Comparison of ENCODE assay signal across 23 cellular contexts in the genomic region with DNA sequence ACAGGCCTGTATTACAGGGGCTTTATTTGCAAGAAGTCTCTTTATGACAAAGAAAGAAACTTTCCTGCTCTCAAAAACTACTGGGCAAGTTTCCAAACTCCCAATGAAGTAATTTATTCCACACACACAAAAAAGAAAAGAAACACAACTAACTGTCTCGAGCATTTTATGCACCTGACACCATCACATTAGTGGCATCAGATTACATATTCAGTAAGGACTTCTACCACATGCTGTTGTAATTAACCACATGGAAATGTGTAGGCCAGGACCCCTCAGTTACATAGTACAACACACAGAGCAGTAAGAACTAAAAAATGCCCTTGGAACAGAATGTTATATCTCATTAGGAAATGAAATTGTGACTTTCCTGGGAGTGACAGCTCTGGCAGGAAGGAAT.
DNase-seq lines count a peak whose midpoint lies in the region; ATAC-seq and TF ChIP-seq lines count a peak whose summit lies in the region.
"Had no signal": no experiment of that assay in that cellular context is flagged by ENCODE, and none has a peak within 500 bp of the region (broad histone marks: within the 10 kb centered on the region; RNA-seq: fewer than 3 reads in every experiment).

No MANE protein-coding gene starts in this region.

- ATAC-seq in GM18867 (IDR thresholded peaks at IDR 0.05; ENCODE audit: unreplicated experiment): no peak
- ATAC-seq: activated T-helper 17 cell treated with anti-CD3 and anti-CD28 coated beads, Interleukin-2, amount 50 U/mL, for 72 hours; effector memory CD8-positive, alpha-beta T cell; right cardiac atrium; stimulated activated naive CD8-positive, alpha-beta T cell treated with anti-CD3 and anti-CD28 coated beads, Interleukin-15, amount 100 ng/mL, for 72 hours had no signal

- H3K9me3 ChIP-seq in HEK293 (ENCODE audit: control insufficient read depth, insufficient read depth, low read depth, low read length): no peaks in the 10 kb centered on the region
- H3K9me3 ChIP-seq: breast epithelium, colonic mucosa, esophagus squamous epithelium, tibial nerve had no signal

- no peak overlapping the region for H3K27ac ChIP-seq in HEK293 (ENCODE audit: extremely low read depth, low read depth, low read length)
- H3K27ac ChIP-seq: breast epithelium, colonic mucosa, esophagus squamous epithelium, KMS-11, tibial nerve had no signal

- H3K4me1 ChIP-seq in HEK293 (ENCODE audit: control insufficient read depth, insufficient read depth, low read length): peaks cover 4% of the 10 kb centered on the region; the same call in 1 of the 2 replicates
- H3K4me1 ChIP-seq: breast epithelium, colonic mucosa, esophagus squamous epithelium had no signal

- no peaks in the 10 kb centered on the region for H3K36me3 ChIP-seq in HEK293 (ENCODE audit: control insufficient read depth in 2 of 2, insufficient read depth in 1 of 2, low read length in 2 of 2)
- H3K36me3 ChIP-seq: breast epithelium, colonic mucosa, esophagus squamous epithelium, tibial nerve had no signal

- H3K4me3 Mint-ChIP-seq in mesothelial cell of epicardium: no peak overlapping the region
- H3K4me3 Mint-ChIP-seq: activated naive CD8-positive, alpha-beta T cell treated with anti-CD3 and anti-CD28 coated beads for 36 hours; activated T-helper 17 cell treated with anti-CD3 and anti-CD28 coated beads, Interleukin-2, amount 50 U/mL, for 72 hours; CD4-positive, alpha-beta memory T cell; effector memory CD8-positive, alpha-beta T cell; HFFc6; stimulated activated naive CD8-positive, alpha-beta T cell treated with anti-CD3 and anti-CD28 coated beads, Interleukin-15, amount 100 ng/mL, for 72 hours had no signal

- DNase-seq in NCI-H1436 treated with DMSO at 0.1 percent for 48 hours (lab: John Stamatoyannopoulos, UW) (peak; percentile 56), NCI-H748 treated with DMSO at 0.1 percent for 48 hours (lab: John Stamatoyannopoulos, UW) (peak; percentile 50), mesothelial cell of epicardium (ENCODE audit: low spot score in 2 of 2, unreplicated experiment in 2 of 2) (no peak), activated T-cell treated with anti-CD3 and anti-CD28 coated beads for 4 hours (no peak)
- no peak for DNase-seq in activated CD8-positive, alpha-beta memory T cell treated with anti-CD3 and anti-CD28 coated beads, Interleukin-2, amount 50 U/mL, for 4 hours
- DNase-seq: activated CD4-positive, alpha-beta T cell treated with anti-CD3 and anti-CD28 coated beads for 48 hours; activated naive CD8-positive, alpha-beta T cell treated with anti-CD3 and anti-CD28 coated beads for 36 hours; CD4-positive, alpha-beta memory T cell; colonic mucosa; effector memory CD8-positive, alpha-beta T cell; esophagus squamous epithelium; GF-D8; HFFc6; mammary epithelial cell; right cardiac atrium; stimulated activated naive CD8-positive, alpha-beta T cell treated with anti-CD3 and anti-CD28 coated beads, Interleukin-15, amount 100 ng/mL, for 72 hours; T-helper 2 cell had no signal

- no peaks in the 10 kb centered on the region for H3K27me3 Mint-ChIP-seq in mesothelial cell of epicardium (ENCODE audit: low read depth)
- H3K27me3 Mint-ChIP-seq: activated naive CD8-positive, alpha-beta T cell treated with anti-CD3 and anti-CD28 coated beads for 36 hours; activated T-helper 17 cell treated with anti-CD3 and anti-CD28 coated beads, Interleukin-2, amount 50 U/mL, for 72 hours; CD4-positive, alpha-beta memory T cell; effector memory CD8-positive, alpha-beta T cell; stimulated activated naive CD8-positive, alpha-beta T cell treated with anti-CD3 and anti-CD28 coated beads, Interleukin-15, amount 100 ng/mL, for 72 hours had no signal

- H3K4me3 ChIP-seq in HEK293 (ENCODE audit: low read depth, low read length): no peak overlapping the region
- H3K4me3 ChIP-seq: breast epithelium, colonic mucosa, esophagus squamous epithelium, tibial nerve had no signal

- POLR2A ChIA-PET in HEK293 (lab: Yijun Ruan, JAX): no interaction called here

- no peaks in the 10 kb centered on the region for H3K9me3 Mint-ChIP-seq in mesothelial cell of epicardium
- H3K9me3 Mint-ChIP-seq: HFFc6 had no signal

- peaks cover 10% of the 10 kb centered on the region for H3K4me1 Mint-ChIP-seq in mesothelial cell of epicardium
- H3K4me1 Mint-ChIP-seq: activated naive CD8-positive, alpha-beta T cell treated with anti-CD3 and anti-CD28 coated beads for 36 hours; activated T-helper 17 cell treated with anti-CD3 and anti-CD28 coated beads, Interleukin-2, amount 50 U/mL, for 72 hours; CD4-positive, alpha-beta memory T cell; stimulated activated naive CD8-positive, alpha-beta T cell treated with anti-CD3 and anti-CD28 coated beads, Interleukin-15, amount 100 ng/mL, for 72 hours had no signal

- no peaks in the 10 kb centered on the region for H3K36me3 Mint-ChIP-seq in mesothelial cell of epicardium
- H3K36me3 Mint-ChIP-seq: activated naive CD8-positive, alpha-beta T cell treated with anti-CD3 and anti-CD28 coated beads for 36 hours; CD4-positive, alpha-beta memory T cell had no signal

- CTCF ChIA-PET in HEK293 (lab: Yijun Ruan, JAX): no interaction called here

- peak overlapping the region; percentile 84 for H3K27ac Mint-ChIP-seq in mesothelial cell of epicardium
- H3K27ac Mint-ChIP-seq: activated naive CD8-positive, alpha-beta T cell treated with anti-CD3 and anti-CD28 coated beads for 36 hours; activated T-helper 17 cell treated with anti-CD3 and anti-CD28 coated beads, Interleukin-2, amount 50 U/mL, for 72 hours; CD4-positive, alpha-beta memory T cell; effector memory CD8-positive, alpha-beta T cell; HFFc6; stimulated activated naive CD8-positive, alpha-beta T cell treated with anti-CD3 and anti-CD28 coated beads, Interleukin-15, amount 100 ng/mL, for 72 hours had no signal

- TF ChIP-seq CTCF in HEK293 (tag by site-specific recombination; IDR thresholded peaks at IDR 0.05) (no peak), mesothelial cell of epicardium (IDR thresholded peaks at IDR 0.05; ENCODE audit: unreplicated experiment) (no peak)

TF ChIP-seq in HEK293, 187 proteins besides CTCF, POLR2A, EP300 and RAD21 (continues in another document):
- TF ChIP-seq ZNF335 (tag by site-specific recombination; conservative IDR thresholded peaks at IDR 0.05) (peak; percentile 33; the same call in 1 of the 2 replicates), ZNF48 (tag by site-specific recombination; IDR thresholded peaks at IDR 0.05) (no peak), OVOL3 (tag by site-specific recombination; IDR thresholded peaks at IDR 0.05) (0 out of 2 replicates have a peak, but pooled peaks have one; percentile 29), ZNF600 (tag by site-specific recombination; IDR thresholded peaks at IDR 0.05) (no peak), GLIS1 (tag by site-specific recombination; IDR thresholded peaks at IDR 0.05) (peak; percentile 44), ZNF184 (tag by site-specific recombination; IDR thresholded peaks at IDR 0.05) (no peak)
- TF ChIP-seq, protein P1, sequence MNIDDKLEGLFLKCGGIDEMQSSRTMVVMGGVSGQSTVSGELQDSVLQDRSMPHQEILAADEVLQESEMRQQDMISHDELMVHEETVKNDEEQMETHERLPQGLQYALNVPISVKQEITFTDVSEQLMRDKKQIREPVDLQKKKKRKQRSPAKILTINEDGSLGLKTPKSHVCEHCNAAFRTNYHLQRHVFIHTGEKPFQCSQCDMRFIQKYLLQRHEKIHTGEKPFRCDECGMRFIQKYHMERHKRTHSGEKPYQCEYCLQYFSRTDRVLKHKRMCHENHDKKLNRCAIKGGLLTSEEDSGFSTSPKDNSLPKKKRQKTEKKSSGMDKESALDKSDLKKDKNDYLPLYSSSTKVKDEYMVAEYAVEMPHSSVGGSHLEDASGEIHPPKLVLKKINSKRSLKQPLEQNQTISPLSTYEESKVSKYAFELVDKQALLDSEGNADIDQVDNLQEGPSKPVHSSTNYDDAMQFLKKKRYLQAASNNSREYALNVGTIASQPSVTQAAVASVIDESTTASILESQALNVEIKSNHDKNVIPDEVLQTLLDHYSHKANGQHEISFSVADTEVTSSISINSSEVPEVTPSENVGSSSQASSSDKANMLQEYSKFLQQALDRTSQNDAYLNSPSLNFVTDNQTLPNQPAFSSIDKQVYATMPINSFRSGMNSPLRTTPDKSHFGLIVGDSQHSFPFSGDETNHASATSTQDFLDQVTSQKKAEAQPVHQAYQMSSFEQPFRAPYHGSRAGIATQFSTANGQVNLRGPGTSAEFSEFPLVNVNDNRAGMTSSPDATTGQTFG (tag by site-specific recombination; IDR thresholded peaks at IDR 0.05; ENCODE audit: borderline replicate concordance): no peak
- TF ChIP-seq, protein P2, sequence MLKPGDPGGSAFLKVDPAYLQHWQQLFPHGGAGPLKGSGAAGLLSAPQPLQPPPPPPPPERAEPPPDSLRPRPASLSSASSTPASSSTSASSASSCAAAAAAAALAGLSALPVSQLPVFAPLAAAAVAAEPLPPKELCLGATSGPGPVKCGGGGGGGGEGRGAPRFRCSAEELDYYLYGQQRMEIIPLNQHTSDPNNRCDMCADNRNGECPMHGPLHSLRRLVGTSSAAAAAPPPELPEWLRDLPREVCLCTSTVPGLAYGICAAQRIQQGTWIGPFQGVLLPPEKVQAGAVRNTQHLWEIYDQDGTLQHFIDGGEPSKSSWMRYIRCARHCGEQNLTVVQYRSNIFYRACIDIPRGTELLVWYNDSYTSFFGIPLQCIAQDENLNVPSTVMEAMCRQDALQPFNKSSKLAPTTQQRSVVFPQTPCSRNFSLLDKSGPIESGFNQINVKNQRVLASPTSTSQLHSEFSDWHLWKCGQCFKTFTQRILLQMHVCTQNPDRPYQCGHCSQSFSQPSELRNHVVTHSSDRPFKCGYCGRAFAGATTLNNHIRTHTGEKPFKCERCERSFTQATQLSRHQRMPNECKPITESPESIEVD (tag by site-specific recombination; IDR thresholded peaks at IDR 0.05): peak; percentile 54; the same call in 1 of the 2 replicates
- TF ChIP-seq, protein P3, sequence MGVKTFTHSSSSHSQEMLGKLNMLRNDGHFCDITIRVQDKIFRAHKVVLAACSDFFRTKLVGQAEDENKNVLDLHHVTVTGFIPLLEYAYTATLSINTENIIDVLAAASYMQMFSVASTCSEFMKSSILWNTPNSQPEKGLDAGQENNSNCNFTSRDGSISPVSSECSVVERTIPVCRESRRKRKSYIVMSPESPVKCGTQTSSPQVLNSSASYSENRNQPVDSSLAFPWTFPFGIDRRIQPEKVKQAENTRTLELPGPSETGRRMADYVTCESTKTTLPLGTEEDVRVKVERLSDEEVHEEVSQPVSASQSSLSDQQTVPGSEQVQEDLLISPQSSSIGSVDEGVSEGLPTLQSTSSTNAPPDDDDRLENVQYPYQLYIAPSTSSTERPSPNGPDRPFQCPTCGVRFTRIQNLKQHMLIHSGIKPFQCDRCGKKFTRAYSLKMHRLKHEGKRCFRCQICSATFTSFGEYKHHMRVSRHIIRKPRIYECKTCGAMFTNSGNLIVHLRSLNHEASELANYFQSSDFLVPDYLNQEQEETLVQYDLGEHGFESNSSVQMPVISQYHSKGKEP (tag by site-specific recombination; IDR thresholded peaks at IDR 0.05): 0 out of 2 replicates have a peak, but pooled peaks have one; percentile 32
- TF ChIP-seq, protein P4, sequence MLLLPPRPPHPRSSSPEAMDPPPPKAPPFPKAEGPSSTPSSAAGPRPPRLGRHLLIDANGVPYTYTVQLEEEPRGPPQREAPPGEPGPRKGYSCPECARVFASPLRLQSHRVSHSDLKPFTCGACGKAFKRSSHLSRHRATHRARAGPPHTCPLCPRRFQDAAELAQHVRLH (tag by site-specific recombination; IDR thresholded peaks at IDR 0.05): no peak

Comparison
In these comparisons a context has a peak if more than half of its experiments do, and no peak if none do; other contexts are left out.
1. DNase-seq: peak in NCI-H1436 treated with DMSO at 0.1 percent for 48 hours (single experiment) and NCI-H748 treated with DMSO at 0.1 percent for 48 hours (single experiment); none in mesothelial cell of epicardium (0 of 2), activated CD8-positive, alpha-beta memory T cell treated with anti-CD3 and anti-CD28 coated beads, Interleukin-2, amount 50 U/mL, for 4 hours (single experiment) and activated T-cell treated with anti-CD3 and anti-CD28 coated beads for 4 hours (single experiment).